18 cellular contexts compared by ENCODE assay signal in genomic region chr12:22272596-22272995, GRCh38.
DNase-seq lines count a peak whose midpoint lies in the region; ATAC-seq and TF ChIP-seq lines count a peak whose summit lies in the region.
"Had no signal": no experiment of that assay in that cellular context is flagged by ENCODE, and none has a peak within 500 bp of the region (broad histone marks: within the 10 kb centered on the region; RNA-seq: fewer than 3 reads in every experiment).

No MANE protein-coding gene starts in this region.

- H3F3A ChIP-seq in neural cell (ENCODE audit: insufficient read depth, low read length, poor library complexity, severe bottlenecking) = no peaks in the 10 kb centered on the region

- H3K9me2 ChIP-seq in neural cell (ENCODE audit: insufficient read depth, low read length) = no peaks in the 10 kb centered on the region

- H3K9me3 ChIP-seq in mammary epithelial cell (replicated peaks; ENCODE audit: insufficient read depth, low read length) (no peaks in the 10 kb centered on the region), breast epithelium (no peaks in the 10 kb centered on the region), neural cell (ENCODE audit: low read length) (no peaks in the 10 kb centered on the region), tibial artery (no peaks in the 10 kb centered on the region)

- ATAC-seq in natural killer cell treated with Interleukin-12 subunit alpha and Interleukin-12 subunit beta and Interleukin-15 and Interleukin-18, amount 100 ng/mL, for 72 hours = no peak
- ATAC-seq: K562, PC-3 had no signal

- H3K79me2 ChIP-seq in mammary epithelial cell (ENCODE audit: insufficient read depth, low read length) (no peaks in the 10 kb centered on the region), neural cell (replicated peaks; ENCODE audit: insufficient read depth, low read length) (no peaks in the 10 kb centered on the region)

- TF ChIP-seq CTCF in MCF 10A (IDR thresholded peaks at IDR 0.05; ENCODE audit: unreplicated experiment) (no peak), mammary epithelial cell (conservative IDR thresholded peaks at IDR 0.05 in 1 of 2, IDR thresholded peaks at IDR 0.05 in 1 of 2; ENCODE audit: extremely low read depth in 1 of 2, insufficient read depth in 1 of 2, low read depth in 1 of 2, low read length in 2 of 2) (no peak), breast epithelium (IDR thresholded peaks at IDR 0.05) (no peak), neural cell (IDR thresholded peaks at IDR 0.05; ENCODE audit: poor library complexity, severe bottlenecking) (no peak), tibial artery (IDR thresholded peaks at IDR 0.05) (no peak)

- POLR2A ChIA-PET in MCF 10A (lab: Yijun Ruan, JAX) = interaction anchor here (0.8 to 2.9 kb wide), 4 partner anchors 10 to 63 kb away, joined by 3 to 11 read pairs (median 4); no protein-coding TSS in a partner anchor

- 100% methylated on average over 3 of the region's 3 CpGs for WGBS in mammary epithelial cell (ENCODE audit: low coverage, missing lambda C conversion rate)

- TF ChIP-seq POLR2A in breast epithelium (IDR thresholded peaks at IDR 0.05) = no peak

- H3K36me3 Mint-ChIP-seq in MCF 10A (ENCODE audit: insufficient read depth, unreplicated experiment) = no peaks in the 10 kb centered on the region
- no peaks in the 10 kb centered on the region for H3K36me3 Mint-ChIP-seq in natural killer cell treated with Interleukin-12 subunit alpha and Interleukin-12 subunit beta and Interleukin-15 and Interleukin-18, amount 100 ng/mL, for 72 hours

- no peak for TF ChIP-seq RAD21 in neural cell (conservative IDR thresholded peaks at IDR 0.05)

- H3K27ac Mint-ChIP-seq in MCF 10A (ENCODE audit: low read depth, unreplicated experiment) = peak overlapping the region; percentile 71
- no peak overlapping the region for H3K27ac Mint-ChIP-seq in natural killer cell treated with Interleukin-12 subunit alpha and Interleukin-12 subunit beta and Interleukin-15 and Interleukin-18, amount 100 ng/mL, for 72 hours

- dilution Hi-C loops in mammary epithelial cell (cut with HindIII; ENCODE audit: low sequenced_read_pairs) = no loop called here

- H3K4me1 ChIP-seq in mammary epithelial cell (ENCODE audit: insufficient read depth, low read length) (peaks cover 30% of the 10 kb centered on the region), breast epithelium (peaks cover 17% of the 10 kb centered on the region in 2 donors), tibial artery (peaks cover 0 to 58% (median 37%) of the 10 kb centered on the region in 4 donors)

- peaks cover 15% of the 10 kb centered on the region for H3K9me3 Mint-ChIP-seq in MCF 10A (ENCODE audit: unreplicated experiment)
- H3K9me3 Mint-ChIP-seq in natural killer cell treated with Interleukin-12 subunit alpha and Interleukin-12 subunit beta and Interleukin-15 and Interleukin-18, amount 100 ng/mL, for 72 hours = no peaks in the 10 kb centered on the region
- H3K9me3 Mint-ChIP-seq: CD4-positive, alpha-beta memory T cell had no signal

- H2AFZ ChIP-seq in mammary epithelial cell (ENCODE audit: low read depth, low read length) (no peak overlapping the region), neural cell (ENCODE audit: low read depth, low read length) (no peak overlapping the region)

- H3K27me3 ChIP-seq in mammary epithelial cell (ENCODE audit: insufficient read depth, low read length) (no peaks in the 10 kb centered on the region), breast epithelium (no peaks in the 10 kb centered on the region), neural cell (ENCODE audit: insufficient read depth, low read depth, low read length) (no peaks in the 10 kb centered on the region), tibial artery (no peaks in the 10 kb centered on the region)

- DNase-seq in MCF 10A (ENCODE audit: unreplicated experiment) (no peak), mammary epithelial cell (no peak), breast epithelium (ENCODE audit: low spot score in 2 of 2) (no peak), tibial artery (no peak), GM19238 (ENCODE audit: insufficient read length, low spot score) (no peak), NCI-H187 (lab: John Stamatoyannopoulos, UW) (no peak)
- no peak for DNase-seq in natural killer cell treated with Interleukin-12 subunit alpha and Interleukin-12 subunit beta and Interleukin-15 and Interleukin-18, amount 100 ng/mL, for 72 hours (ENCODE audit: low spot score)
- DNase-seq: CD4-positive, alpha-beta memory T cell; NCI-H1436; NCI-H2029 treated with DMSO at 0.1 percent for 48 hours; NCI-H2171 treated with DMSO at 0.1 percent for 48 hours; NCI-H510A treated with DMSO at 0.1 percent for 48 hours; NCI-H82; PC-3 had no signal

- no peak overlapping the region for H3K4me2 ChIP-seq in mammary epithelial cell (ENCODE audit: insufficient read depth, low read depth, low read length)
- H3K4me2 ChIP-seq in neural cell (ENCODE audit: low read length) = no peak overlapping the region

- H3K4me3 Mint-ChIP-seq in MCF 10A (ENCODE audit: unreplicated experiment) = no peak overlapping the region
- H3K4me3 Mint-ChIP-seq in natural killer cell treated with Interleukin-12 subunit alpha and Interleukin-12 subunit beta and Interleukin-15 and Interleukin-18, amount 100 ng/mL, for 72 hours = no peak overlapping the region
- H3K4me3 Mint-ChIP-seq: CD4-positive, alpha-beta memory T cell had no signal

- H3K27me3 Mint-ChIP-seq in MCF 10A (ENCODE audit: insufficient read depth, unreplicated experiment) = no peaks in the 10 kb centered on the region
- peaks cover 0 to 21% of the 10 kb centered on the region in 2 donors for H3K27me3 Mint-ChIP-seq in natural killer cell treated with Interleukin-12 subunit alpha and Interleukin-12 subunit beta and Interleukin-15 and Interleukin-18, amount 100 ng/mL, for 72 hours
- H3K27me3 Mint-ChIP-seq: CD4-positive, alpha-beta memory T cell had no signal

- H3K36me3 ChIP-seq in mammary epithelial cell (ENCODE audit: insufficient read depth, low read length) (no peaks in the 10 kb centered on the region), breast epithelium (no peaks in the 10 kb centered on the region), neural cell (ENCODE audit: insufficient read depth, low read length) (no peaks in the 10 kb centered on the region), tibial artery (no peaks in the 10 kb centered on the region)

- H3K9ac ChIP-seq in mammary epithelial cell (ENCODE audit: insufficient read depth, low read length) (no peak overlapping the region), neural cell (ENCODE audit: low read length) (no peak overlapping the region)

- TF ChIP-seq EP300 in neural cell (conservative IDR thresholded peaks at IDR 0.05; ENCODE audit: poor library complexity, severe bottlenecking) = peak; percentile 50

- H4K20me1 ChIP-seq in mammary epithelial cell (ENCODE audit: insufficient read depth, low read length) = no peaks in the 10 kb centered on the region
- H4K20me1 ChIP-seq in neural cell (ENCODE audit: insufficient read depth) = no peaks in the 10 kb centered on the region

- H3K4me1 Mint-ChIP-seq in MCF 10A (ENCODE audit: insufficient read depth, unreplicated experiment) = peaks cover 52% of the 10 kb centered on the region
- H3K4me1 Mint-ChIP-seq in natural killer cell treated with Interleukin-12 subunit alpha and Interleukin-12 subunit beta and Interleukin-15 and Interleukin-18, amount 100 ng/mL, for 72 hours (ENCODE audit: low read depth in 2 of 2) = peaks cover 4% of the 10 kb centered on the region in 2 donors

- in situ Hi-C loops in mammary epithelial cell (cut with MboI; ENCODE audit: low sequenced_read_pairs in 2 of 2) = no loop called here

- intact Hi-C loops in MCF 10A (cut with micrococcal nuclease) = no loop called here
- intact Hi-C loops in mammary epithelial cell (cut with micrococcal nuclease) = no loop called here
- intact Hi-C loops in breast epithelium (cut with DNase I; ENCODE audit: low total_unique reads) = no loop called here
- intact Hi-C loops in tibial artery (cut with DNase I; ENCODE audit: low total_unique reads) = no loop called here

- CTCF ChIA-PET in MCF 10A (lab: Yijun Ruan, JAX) (interaction anchor here (0.7 to 0.8 kb wide), 2 partner anchors 63 to 171 kb away, joined by 3 to 9 read pairs; no protein-coding TSS in a partner anchor), mammary epithelial cell (lab: Charles Lee; ENCODE audit: low non-redundant PET) (no interaction called here)

- BruUV-seq in MCF 10A (replicated peaks; lab: Mats Ljungman, UMichigan) = no TSS peak
- BruUV-seq in mammary epithelial cell (replicated peaks; lab: Mats Ljungman, UMichigan) = no TSS peak

- H3K4me3 ChIP-seq in mammary epithelial cell (replicated peaks in 1 of 3; ENCODE audit: insufficient read depth in 1 of 3, low read depth in 2 of 3, low read length in 3 of 3) (no peak overlapping the region), breast epithelium (no peak overlapping the region), neural cell (ENCODE audit: low read length) (no peak overlapping the region), tibial artery (no peak overlapping the region)
- H3K4me3 ChIP-seq: K562 had no signal

- H3K27ac ChIP-seq in mammary epithelial cell (ENCODE audit: insufficient read depth, low read depth, low read length) (no peak overlapping the region), breast epithelium (peak overlapping the region; percentile 48 to 55), neural cell (ENCODE audit: low read length) (no peak overlapping the region), tibial artery (peak overlapping the region; percentile 56 to 61)
- H3K27ac ChIP-seq: 22Rv1, RWPE1 had no signal

TF ChIP-seq in neural cell, 6 proteins besides CTCF, POLR2A, EP300 and RAD21 (continues in another document):
- no peak for TF ChIP-seq POLR2AphosphoS5 (IDR thresholded peaks at IDR 0.05)

Comparison
In these comparisons a context has a peak if more than half of its experiments do, and no peak if none do; other contexts are left out.
1. H3K27ac ChIP-seq: peak in breast epithelium (2 of 2) and tibial artery (2 of 2); none in mammary epithelial cell (single experiment) and neural cell (single experiment).